Comparison of ENCODE assay signal across 1 cellular context in genomic region chr16:66603537-66604375, GRCh38.
TF ChIP-seq lines count a peak whose summit lies in the region.

No MANE protein-coding gene starts in this region.

TF ChIP-seq in HEK293, 187 proteins besides CTCF, POLR2A, EP300 and RAD21 (continued from another document):
- TF ChIP-seq, protein P1, sequence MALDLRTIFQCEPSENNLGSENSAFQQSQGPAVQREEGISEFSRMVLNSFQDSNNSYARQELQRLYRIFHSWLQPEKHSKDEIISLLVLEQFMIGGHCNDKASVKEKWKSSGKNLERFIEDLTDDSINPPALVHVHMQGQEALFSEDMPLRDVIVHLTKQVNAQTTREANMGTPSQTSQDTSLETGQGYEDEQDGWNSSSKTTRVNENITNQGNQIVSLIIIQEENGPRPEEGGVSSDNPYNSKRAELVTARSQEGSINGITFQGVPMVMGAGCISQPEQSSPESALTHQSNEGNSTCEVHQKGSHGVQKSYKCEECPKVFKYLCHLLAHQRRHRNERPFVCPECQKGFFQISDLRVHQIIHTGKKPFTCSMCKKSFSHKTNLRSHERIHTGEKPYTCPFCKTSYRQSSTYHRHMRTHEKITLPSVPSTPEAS (tag by site-specific recombination; IDR thresholded peaks at IDR 0.05): peak; percentile 98
- TF ChIP-seq, protein P2, sequence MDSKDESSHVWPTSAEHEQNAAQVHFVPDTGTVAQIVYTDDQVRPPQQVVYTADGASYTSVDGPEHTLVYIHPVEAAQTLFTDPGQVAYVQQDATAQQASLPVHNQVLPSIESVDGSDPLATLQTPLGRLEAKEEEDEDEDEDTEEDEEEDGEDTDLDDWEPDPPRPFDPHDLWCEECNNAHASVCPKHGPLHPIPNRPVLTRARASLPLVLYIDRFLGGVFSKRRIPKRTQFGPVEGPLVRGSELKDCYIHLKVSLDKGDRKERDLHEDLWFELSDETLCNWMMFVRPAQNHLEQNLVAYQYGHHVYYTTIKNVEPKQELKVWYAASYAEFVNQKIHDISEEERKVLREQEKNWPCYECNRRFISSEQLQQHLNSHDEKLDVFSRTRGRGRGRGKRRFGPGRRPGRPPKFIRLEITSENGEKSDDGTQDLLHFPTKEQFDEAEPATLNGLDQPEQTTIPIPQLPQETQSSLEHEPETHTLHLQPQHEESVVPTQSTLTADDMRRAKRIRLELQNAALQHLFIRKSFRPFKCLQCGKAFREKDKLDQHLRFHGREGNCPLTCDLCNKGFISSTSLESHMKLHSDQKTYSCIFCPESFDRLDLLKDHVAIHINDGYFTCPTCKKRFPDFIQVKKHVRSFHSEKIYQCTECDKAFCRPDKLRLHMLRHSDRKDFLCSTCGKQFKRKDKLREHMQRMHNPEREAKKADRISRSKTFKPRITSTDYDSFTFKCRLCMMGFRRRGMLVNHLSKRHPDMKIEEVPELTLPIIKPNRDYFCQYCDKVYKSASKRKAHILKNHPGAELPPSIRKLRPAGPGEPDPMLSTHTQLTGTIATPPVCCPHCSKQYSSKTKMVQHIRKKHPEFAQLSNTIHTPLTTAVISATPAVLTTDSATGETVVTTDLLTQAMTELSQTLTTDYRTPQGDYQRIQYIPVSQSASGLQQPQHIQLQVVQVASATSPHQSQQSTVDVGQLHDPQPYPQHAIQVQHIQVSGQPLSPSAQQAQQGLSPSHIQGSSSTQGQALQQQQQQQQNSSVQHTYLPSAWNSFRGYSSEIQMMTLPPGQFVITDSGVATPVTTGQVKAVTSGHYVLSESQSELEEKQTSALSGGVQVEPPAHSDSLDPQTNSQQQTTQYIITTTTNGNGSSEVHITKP (tag by site-specific recombination; IDR thresholded peaks at IDR 0.05): peak; percentile 74
- TF ChIP-seq ZNF792 (tag by site-specific recombination; IDR thresholded peaks at IDR 0.05): peak; percentile 87
- peak; percentile 93 for TF ChIP-seq PATZ1 (tag by site-specific recombination; IDR thresholded peaks at IDR 0.05)
- TF ChIP-seq ZBTB1 (tag by site-specific recombination; IDR thresholded peaks at IDR 0.05): no peak
- peak; percentile 60; the same call in 1 of the 2 replicates for TF ChIP-seq ZNF580 (tag by site-specific recombination; IDR thresholded peaks at IDR 0.05)
- TF ChIP-seq ZIC2 (tag by site-specific recombination; IDR thresholded peaks at IDR 0.05): 0 out of 2 replicates have a peak, but pooled peaks have one; percentile 20
- TF ChIP-seq HOXD13 (CRISPR knock-in tag; IDR thresholded peaks at IDR 0.05; ENCODE audit: borderline replicate concordance): no peak
- TF ChIP-seq KLF7 (tag by site-specific recombination; IDR thresholded peaks at IDR 0.05; ENCODE audit: borderline replicate concordance): 0 out of 2 replicates have a peak, but pooled peaks have one; percentile 27
- no peak for TF ChIP-seq ZNF404 (tag by site-specific recombination; IDR thresholded peaks at IDR 0.05)
- no peak for TF ChIP-seq ZNF549 (tag by site-specific recombination; IDR thresholded peaks at IDR 0.05)
- TF ChIP-seq ZNF514 (tag by site-specific recombination; IDR thresholded peaks at IDR 0.05): no peak
- TF ChIP-seq REPIN1 (tag by site-specific recombination; IDR thresholded peaks at IDR 0.05; ENCODE audit: low read depth): peak; percentile 87; the same call in 1 of the 2 replicates
- TF ChIP-seq MYNN (tag by site-specific recombination; IDR thresholded peaks at IDR 0.05; ENCODE audit: borderline replicate concordance): no peak
- TF ChIP-seq ZNF140 (tag by site-specific recombination; IDR thresholded peaks at IDR 0.05): no peak
- TF ChIP-seq PRDM1 (tag by site-specific recombination; IDR thresholded peaks at IDR 0.05): peak; percentile 94
- 0 out of 2 replicates have a peak, but pooled peaks have one; percentile 23 for TF ChIP-seq ZSCAN30 (tag by site-specific recombination; IDR thresholded peaks at IDR 0.05)
- TF ChIP-seq ZNF843 (tag by site-specific recombination; IDR thresholded peaks at IDR 0.05): peak; percentile 75
- peak; percentile 54; the same call in 1 of the 2 replicates for TF ChIP-seq GFI1B (tag by site-specific recombination; IDR thresholded peaks at IDR 0.05)
- peak; percentile 65 for TF ChIP-seq SP2 (tag by site-specific recombination; IDR thresholded peaks at IDR 0.05)
